1 cellular context compared by ENCODE assay signal in genomic region chr10:80202530-80202929, GRCh38.
TF ChIP-seq lines count a peak whose summit lies in the region.

No MANE protein-coding gene starts in this region.

TF ChIP-seq in GM12878, 131 proteins besides CTCF, POLR2A, EP300 and RAD21:
- 0 out of 2 replicates have a peak, but pooled peaks have one; percentile 5 for TF ChIP-seq CBX5 (IDR thresholded peaks at IDR 0.05; ENCODE audit: low read depth)
